25 cellular contexts compared by ENCODE assay signal in the genomic region with DNA sequence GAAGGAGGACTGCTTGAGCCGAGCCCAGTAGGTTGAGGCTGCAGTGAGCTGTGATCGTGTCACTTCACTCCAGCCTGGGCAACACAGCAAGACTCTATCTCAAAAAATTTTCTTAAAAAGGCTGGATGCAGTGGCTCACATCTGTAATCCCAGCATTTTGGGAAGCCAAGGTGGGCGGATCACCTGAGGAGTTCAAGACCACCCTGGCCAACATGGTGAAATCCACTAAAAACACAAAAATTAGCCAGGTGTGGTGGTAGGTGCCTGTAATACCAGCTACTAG. TPM values are rescaled to one million over a fixed set of nuclear protein-coding genes. Genes with fewer than 3 reads are reported as not detected.
DNase-seq lines count a peak whose midpoint lies in the region; ATAC-seq, FAIRE-seq and TF ChIP-seq lines count a peak whose summit lies in the region.
"Had no signal": no experiment of that assay in that cellular context is flagged by ENCODE, and none has a peak within 500 bp of the region (broad histone marks: within the 10 kb centered on the region; RNA-seq: fewer than 3 reads in every experiment).

No MANE protein-coding gene starts in this region.

- peaks cover 87% of the 10 kb centered on the region for H3K4me1 ChIP-seq in OCI-LY1 (ENCODE audit: insufficient read depth, low read length, severe bottlenecking)
- H3K4me1 ChIP-seq in K562 (replicated peaks in 1 of 2; ENCODE audit: control insufficient read depth in 2 of 2, insufficient read depth in 2 of 2, low read length in 2 of 2): peaks cover 4 to 8% of the 10 kb centered on the region in 2 experiments; a peak in 4 of 5 replicates
- peaks cover 0 to 3% of the 10 kb centered on the region in 2 experiments for H3K4me1 ChIP-seq in trophoblast cell (ENCODE audit: control insufficient read depth in 1 of 2, insufficient read depth in 2 of 2, low read length in 2 of 2)

- no peak overlapping the region for H4K8ac ChIP-seq in trophoblast cell (ENCODE audit: low read depth, low read length)

- H3K36me3 ChIP-seq in OCI-LY1 (ENCODE audit: insufficient read depth, low read length) (no peaks in the 10 kb centered on the region), K562 (ENCODE audit: control insufficient read depth, insufficient read depth, low read length) (no peaks in the 10 kb centered on the region), trophoblast cell (ENCODE audit: control insufficient read depth in 1 of 2, insufficient read depth in 2 of 2, low read length in 2 of 2) (no peaks in the 10 kb centered on the region)

- no peak for ATAC-seq in activated CD8-positive, alpha-beta memory T cell treated with anti-CD3 and anti-CD28 coated beads, Interleukin-2, amount 10 ng/mL, durations not matched to agents 7 days and 5 days
- ATAC-seq in K562: no peak
- ATAC-seq in stimulated activated effector memory CD8-positive, alpha-beta T cell treated with anti-CD3 and anti-CD28 coated beads, Interleukin-12 subunit alpha, Interleukin-12 subunit beta, amount 100 ng/mL, for 72 hours: no peak
- ATAC-seq: A549; CD8-positive, alpha-beta T cell; GM12878 had no signal

- no peaks in the 10 kb centered on the region for H3K79me2 ChIP-seq in OCI-LY1 (ENCODE audit: insufficient read depth, low read length)
- H3K79me2 ChIP-seq in K562 (ENCODE audit: control insufficient read depth, insufficient read depth, low read length): no peaks in the 10 kb centered on the region
- H3K79me2 ChIP-seq in trophoblast cell (ENCODE audit: control insufficient read depth, insufficient read depth, low read length, poor library complexity): no peaks in the 10 kb centered on the region

- H2BK120ac ChIP-seq in trophoblast cell (ENCODE audit: insufficient read depth, low read length, poor library complexity): no peak overlapping the region

- no peak for FAIRE-seq in K562 (lab: Jason Lieb, UNC)
- FAIRE-seq: A549, D721Med, GM12878, GM12892, GM18507 had no signal

- peak; percentile 13 for DNase-seq in activated CD8-positive, alpha-beta memory T cell treated with anti-CD3 and anti-CD28 coated beads for 24 hours
- no peak for DNase-seq in activated CD8-positive, alpha-beta memory T cell treated with anti-CD3 and anti-CD28 coated beads, Interleukin-2, amount 10 ng/mL, durations not matched to agents 7 days and 5 days
- DNase-seq in K562 (ENCODE audit: extremely low read depth in 1 of 4, low spot score in 3 of 4) (no peak), trophoblast cell (no peak), ureter (ENCODE audit: low spot score) (no peak)
- DNase-seq in stimulated activated effector memory CD8-positive, alpha-beta T cell treated with anti-CD3 and anti-CD28 coated beads, Interleukin-12 subunit alpha, Interleukin-12 subunit beta, amount 100 ng/mL, for 72 hours (ENCODE audit: low spot score in 2 of 2): no peak
- DNase-seq in activated naive CD4-positive, alpha-beta T cell treated with anti-CD3 and anti-CD28 coated beads, Interleukin-2, amount 10 ng/mL, durations not matched to agents 7 days and 5 days: no peak
- DNase-seq: AML-193; Caco-2; Calu3; CD4-positive, alpha-beta T cell; CD8-positive, alpha-beta T cell; DMS79 treated with DMSO at 0.1 percent for 48 hours; EL; GDM1 had no signal

- in situ Hi-C loops in K562 (cut with MboI): no loop called here

- no peak overlapping the region for H2AK5ac ChIP-seq in trophoblast cell (ENCODE audit: low read length)

- H3K9me1 ChIP-seq in K562 (ENCODE audit: control insufficient read depth, insufficient read depth, low read length): no peaks in the 10 kb centered on the region

- POLR2A ChIA-PET in K562 (lab: Yijun Ruan, JAX): no interaction called here

- H3K9me3 Mint-ChIP-seq in activated CD8-positive, alpha-beta memory T cell treated with anti-CD3 and anti-CD28 coated beads, Interleukin-2, amount 10 ng/mL, durations not matched to agents 7 days and 5 days (ENCODE audit: low read depth): no peaks in the 10 kb centered on the region
- no peaks in the 10 kb centered on the region for H3K9me3 Mint-ChIP-seq in stimulated activated effector memory CD8-positive, alpha-beta T cell treated with anti-CD3 and anti-CD28 coated beads, Interleukin-12 subunit alpha, Interleukin-12 subunit beta, amount 100 ng/mL, for 72 hours
- H3K9me3 Mint-ChIP-seq in activated naive CD4-positive, alpha-beta T cell treated with anti-CD3 and anti-CD28 coated beads, Interleukin-2, amount 10 ng/mL, durations not matched to agents 7 days and 5 days: no peaks in the 10 kb centered on the region
- H3K9me3 Mint-ChIP-seq: CD4-positive, alpha-beta T cell; CD8-positive, alpha-beta T cell had no signal

- no peak overlapping the region for H3K18ac ChIP-seq in trophoblast cell (ENCODE audit: low read length)

- H3K9me3 ChIP-seq in OCI-LY1 (ENCODE audit: low read length) (no peaks in the 10 kb centered on the region), K562 (replicated peaks; ENCODE audit: control insufficient read depth, insufficient read depth, low read depth, low read length) (no peaks in the 10 kb centered on the region), trophoblast cell (ENCODE audit: insufficient read depth, low read depth, low read length) (no peaks in the 10 kb centered on the region)
- H3K9me3 ChIP-seq: A549; BLaER1 treated with 17β-estradiol and CSF1 and Interleukin-3, amounts not matched to agents 10 nM and 100 nM; Caco-2 had no signal

- H3F3A ChIP-seq in OCI-LY1 (ENCODE audit: insufficient read depth, low read length): no peaks in the 10 kb centered on the region; the same call in 1 of the 2 replicates

- no peak overlapping the region for H3K4me3 Mint-ChIP-seq in activated CD8-positive, alpha-beta memory T cell treated with anti-CD3 and anti-CD28 coated beads, Interleukin-2, amount 10 ng/mL, durations not matched to agents 7 days and 5 days
- no peak overlapping the region for H3K4me3 Mint-ChIP-seq in stimulated activated effector memory CD8-positive, alpha-beta T cell treated with anti-CD3 and anti-CD28 coated beads, Interleukin-12 subunit alpha, Interleukin-12 subunit beta, amount 100 ng/mL, for 72 hours
- no peak overlapping the region for H3K4me3 Mint-ChIP-seq in activated naive CD4-positive, alpha-beta T cell treated with anti-CD3 and anti-CD28 coated beads, Interleukin-2, amount 10 ng/mL, durations not matched to agents 7 days and 5 days
- H3K4me3 Mint-ChIP-seq: B cell; CD4-positive, alpha-beta T cell; CD8-positive, alpha-beta T cell had no signal

- CTCF ChIA-PET in activated CD8-positive, alpha-beta memory T cell treated with anti-CD3 and anti-CD28 coated beads, Interleukin-2, amount 10 ng/mL, durations not matched to agents 7 days and 5 days (lab: Charles Lee): no interaction called here
- CTCF ChIA-PET in K562 (lab: Yijun Ruan, JAX; ENCODE audit: low intra/inter-chr PET ratio): no interaction called here
- CTCF ChIA-PET in activated naive CD4-positive, alpha-beta T cell treated with anti-CD3 and anti-CD28 coated beads, Interleukin-2, amount 10 ng/mL, durations not matched to agents 7 days and 5 days (lab: Charles Lee): no interaction called here

- H3K27me3 ChIP-seq in OCI-LY1 (ENCODE audit: insufficient read depth, low read length): no peaks in the 10 kb centered on the region
- no peaks in the 10 kb centered on the region for H3K27me3 ChIP-seq in K562 (ENCODE audit: control insufficient read depth in 2 of 2, insufficient read depth in 2 of 2, low read length in 2 of 2)
- no peaks in the 10 kb centered on the region for H3K27me3 ChIP-seq in trophoblast cell (ENCODE audit: insufficient read depth, low read length)

- H4K20me1 ChIP-seq in OCI-LY1 (ENCODE audit: insufficient read depth, low read length): no peaks in the 10 kb centered on the region
- H4K20me1 ChIP-seq in K562 (replicated peaks; ENCODE audit: control insufficient read depth, insufficient read depth, low read length): no peaks in the 10 kb centered on the region
- H4K20me1 ChIP-seq: BLaER1 treated with 17β-estradiol and CSF1 and Interleukin-3, amounts not matched to agents 10 nM and 100 nM had no signal

- TF ChIP-seq CTCF in OCI-LY1 (IDR thresholded peaks at IDR 0.05; ENCODE audit: low read length): no peak
- TF ChIP-seq CTCF in K562 (IDR thresholded peaks at IDR 0.05 in 2 of 3, conservative IDR thresholded peaks at IDR 0.05 in 1 of 3; ENCODE audit: insufficient read depth in 2 of 3, low read depth in 1 of 3, low read length in 3 of 3): no peak

- no peaks in the 10 kb centered on the region for H3K27me3 Mint-ChIP-seq in activated CD8-positive, alpha-beta memory T cell treated with anti-CD3 and anti-CD28 coated beads, Interleukin-2, amount 10 ng/mL, durations not matched to agents 7 days and 5 days
- no peaks in the 10 kb centered on the region for H3K27me3 Mint-ChIP-seq in activated naive CD4-positive, alpha-beta T cell treated with anti-CD3 and anti-CD28 coated beads, Interleukin-2, amount 10 ng/mL, durations not matched to agents 7 days and 5 days
- H3K27me3 Mint-ChIP-seq: B cell; CD4-positive, alpha-beta T cell had no signal

- H2BK12ac ChIP-seq in trophoblast cell (ENCODE audit: low read length): peak overlapping the region; percentile 58

- no peak overlapping the region for H4K12ac ChIP-seq in trophoblast cell (ENCODE audit: low read depth, low read length)

- peak overlapping the region; percentile 12; the same call in 1 of the 2 replicates for H3K9ac ChIP-seq in OCI-LY1 (ENCODE audit: low read length)
- H3K9ac ChIP-seq in K562 (ENCODE audit: insufficient read depth in 1 of 2, low read depth in 2 of 2, low read length in 2 of 2): no peak overlapping the region
- H3K9ac ChIP-seq in trophoblast cell (ENCODE audit: low read length): no peak overlapping the region
- H3K9ac ChIP-seq: BLaER1 treated with 17β-estradiol and CSF1 and Interleukin-3, amounts not matched to agents 10 nM and 100 nM had no signal

- H3K79me1 ChIP-seq in trophoblast cell (ENCODE audit: low read length): peaks cover 12% of the 10 kb centered on the region

- H3K4me1 Mint-ChIP-seq in activated CD8-positive, alpha-beta memory T cell treated with anti-CD3 and anti-CD28 coated beads, Interleukin-2, amount 10 ng/mL, durations not matched to agents 7 days and 5 days: peaks cover 7% of the 10 kb centered on the region
- no peaks in the 10 kb centered on the region for H3K4me1 Mint-ChIP-seq in stimulated activated effector memory CD8-positive, alpha-beta T cell treated with anti-CD3 and anti-CD28 coated beads, Interleukin-12 subunit alpha, Interleukin-12 subunit beta, amount 100 ng/mL, for 72 hours
- H3K4me1 Mint-ChIP-seq in activated naive CD4-positive, alpha-beta T cell treated with anti-CD3 and anti-CD28 coated beads, Interleukin-2, amount 10 ng/mL, durations not matched to agents 7 days and 5 days: peaks cover 7% of the 10 kb centered on the region

- H4K91ac ChIP-seq in trophoblast cell (ENCODE audit: low read depth, low read length): no peak overlapping the region

- no peak overlapping the region for H3K27ac Mint-ChIP-seq in activated CD8-positive, alpha-beta memory T cell treated with anti-CD3 and anti-CD28 coated beads, Interleukin-2, amount 10 ng/mL, durations not matched to agents 7 days and 5 days
- H3K27ac Mint-ChIP-seq in stimulated activated effector memory CD8-positive, alpha-beta T cell treated with anti-CD3 and anti-CD28 coated beads, Interleukin-12 subunit alpha, Interleukin-12 subunit beta, amount 100 ng/mL, for 72 hours: no peak overlapping the region
- no peak overlapping the region for H3K27ac Mint-ChIP-seq in activated naive CD4-positive, alpha-beta T cell treated with anti-CD3 and anti-CD28 coated beads, Interleukin-2, amount 10 ng/mL, durations not matched to agents 7 days and 5 days
- H3K27ac Mint-ChIP-seq: B cell; CD4-positive, alpha-beta T cell; CD8-positive, alpha-beta T cell had no signal

- H3K9me2 ChIP-seq in OCI-LY1 (ENCODE audit: low read depth, low read length): no peaks in the 10 kb centered on the region

- BruUV-seq in K562 (replicated peaks; lab: Mats Ljungman, UMichigan): no TSS peak

- H2BK5ac ChIP-seq in trophoblast cell (ENCODE audit: low read depth, low read length, poor library complexity): no peak overlapping the region

- no peak overlapping the region for H3K14ac ChIP-seq in trophoblast cell (ENCODE audit: low read length)

- TF ChIP-seq RAD21 in K562 (CRISPR knock-in tag; conservative IDR thresholded peaks at IDR 0.05 in 1 of 2, IDR thresholded peaks at IDR 0.05 in 1 of 2): no peak

- WGBS in K562 (ENCODE audit: insufficient coverage, low coverage, missing lambda C conversion rate): 31% methylated on average over 2 of the region's 3 CpGs
- WGBS in trophoblast cell (ENCODE audit: extremely low coverage, insufficient coverage, insufficient read length): no CpG with 5 or more reads among the region's 3 CpGs

- no peaks in the 10 kb centered on the region for H3K36me3 Mint-ChIP-seq in activated CD8-positive, alpha-beta memory T cell treated with anti-CD3 and anti-CD28 coated beads, Interleukin-2, amount 10 ng/mL, durations not matched to agents 7 days and 5 days
- no peaks in the 10 kb centered on the region for H3K36me3 Mint-ChIP-seq in stimulated activated effector memory CD8-positive, alpha-beta T cell treated with anti-CD3 and anti-CD28 coated beads, Interleukin-12 subunit alpha, Interleukin-12 subunit beta, amount 100 ng/mL, for 72 hours
- no peaks in the 10 kb centered on the region for H3K36me3 Mint-ChIP-seq in activated naive CD4-positive, alpha-beta T cell treated with anti-CD3 and anti-CD28 coated beads, Interleukin-2, amount 10 ng/mL, durations not matched to agents 7 days and 5 days
- H3K36me3 Mint-ChIP-seq: CD8-positive, alpha-beta T cell had no signal

- intact Hi-C loops in K562 (cut with micrococcal nuclease): no loop called here

- no peak overlapping the region for H3K4me3 ChIP-seq in OCI-LY1 (ENCODE audit: low read depth, low read length, poor library complexity, severe bottlenecking)
- no peak overlapping the region for H3K4me3 ChIP-seq in K562
- H3K4me3 ChIP-seq in trophoblast cell (ENCODE audit: low read depth, low read length): no peak overlapping the region
- H3K4me3 ChIP-seq: A549; BLaER1 treated with 17β-estradiol and CSF1 and Interleukin-3, amounts not matched to agents 10 nM and 100 nM; GM12878 had no signal

- H3K4ac ChIP-seq in trophoblast cell (ENCODE audit: low read depth, low read length): no peak overlapping the region

- no peak for TF ChIP-seq POLR2A in K562 (conservative IDR thresholded peaks at IDR 0.05)

- H2AFZ ChIP-seq in OCI-LY1 (ENCODE audit: low read length): no peak overlapping the region
- no peak overlapping the region for H2AFZ ChIP-seq in K562 (ENCODE audit: low read depth, low read length)
- no peak overlapping the region for H2AFZ ChIP-seq in trophoblast cell (ENCODE audit: insufficient read depth, low read length, poor library complexity)

- H3K4me2 ChIP-seq in OCI-LY1 (ENCODE audit: low read length) (no peak overlapping the region), K562 (ENCODE audit: insufficient read depth, low read length) (no peak overlapping the region), trophoblast cell (ENCODE audit: low read length) (no peak overlapping the region)
- H3K4me2 ChIP-seq: A549 had no signal

- no peak overlapping the region for H3K23ac ChIP-seq in trophoblast cell (ENCODE audit: low read length)

- TF ChIP-seq EP300 in K562 (IDR thresholded peaks at IDR 0.05; ENCODE audit: low read length): no peak

- H3K27ac ChIP-seq in OCI-LY1 (ENCODE audit: low read depth, low read length, poor library complexity, severe bottlenecking): peak overlapping the region; percentile 95
- H3K27ac ChIP-seq in K562 (ENCODE audit: extremely low read depth, low read depth, low read length): no peak overlapping the region
- H3K27ac ChIP-seq in trophoblast cell (ENCODE audit: low read depth, low read length): no peak overlapping the region
- H3K27ac ChIP-seq: 22Rv1, A549, C4-2B had no signal

RNA-seq across cellular contexts. Expression of gene MDM2, which starts 17.1 kb away (rescaled TPM):
- 100 to 1,000 TPM; 235 to 253 TPM for total RNA-seq in activated CD8-positive, alpha-beta memory T cell treated with anti-CD3 and anti-CD28 coated beads, Interleukin-2, amount 10 ng/mL, durations not matched to agents 7 days and 5 days
- 137 and 269 TPM in 2 replicates for total RNA-seq in K562 (2011; cell fraction: chromatin; rRNA removed; ENCODE audit: low replicate concordance)
- total RNA-seq in K562 (2011; cell fraction: nucleolus; rRNA removed): 93.4 and 96.3 TPM in 2 replicates
- total RNA-seq in K562 (2011; cell fraction: nucleoplasm; rRNA removed): 70.5 and 93.0 TPM in 2 replicates
- total RNA-seq in K562 (2014; rRNA removed) (45.3 and 49.0 TPM in 2 replicates), K562 (2014; rRNA removed; fragmentation: Illumina TruSeq; extraction: Trizol) (99.2 and 135 TPM in 2 replicates), K562 (2015; rRNA removed; fragmentation: Illumina TruSeq; extraction: Trizol) (70.0 and 74.0 TPM in 2 replicates), K562 (2021) (90.8 and 100 TPM in 2 replicates), ureter (140 TPM)
- polyA plus RNA-seq in K562 (2011; rRNA removed) (28.6 and 31.0 TPM in 2 replicates), K562 (2014; fragmentation: Illumina TruSeq; extraction: Trizol) (31.0 and 33.3 TPM in 2 replicates), K562 (2014; fragmentation: Nextera tagmentation; extraction: Ambion mirVana) (10 to 100 TPM; 13.6 to 21.8 TPM), K562 (2014; rRNA removed) (47.5 and 57.7 TPM in 2 replicates)
- polyA plus RNA-seq in K562 (2011; cell fraction: cytosol; rRNA removed): 10.2 and 10.8 TPM in 2 replicates
- 15.5 and 18.7 TPM in 2 replicates for polyA plus RNA-seq in K562 (2011; cell fraction: nucleus; rRNA removed)
- polyA plus RNA-seq in K562 (2012): 13.6 and 19.8 TPM in 2 replicates
- polyA minus RNA-seq in K562 (2011; rRNA and poly(A)+ RNA removed): 157 and 236 TPM in 2 replicates
- 51.0 and 56.2 TPM in 2 replicates for polyA minus RNA-seq in K562 (2011; cell fraction: cytosol; rRNA and poly(A)+ RNA removed)
- 73.0 and 111 TPM in 2 replicates for polyA minus RNA-seq in K562 (2011; cell fraction: nucleus; rRNA and poly(A)+ RNA removed)
- polyA plus RNA-seq in trophoblast cell (2013): 194 and 207 TPM in 2 replicates

RNA-seq across cellular contexts. Expression of gene SLC35E3, which starts 44.9 kb away (rescaled TPM):
- total RNA-seq in activated CD8-positive, alpha-beta memory T cell treated with anti-CD3 and anti-CD28 coated beads, Interleukin-2, amount 10 ng/mL, durations not matched to agents 7 days and 5 days: 10 to 100 TPM; 10.3 to 10.8 TPM
- 9.7 and 14.4 TPM in 2 replicates for total RNA-seq in K562 (2011; cell fraction: chromatin; rRNA removed; ENCODE audit: low replicate concordance)
- total RNA-seq in K562 (2011; cell fraction: nucleolus; rRNA removed): 3.7 and 5.9 TPM in 2 replicates
- 9.1 and 23.2 TPM in 2 replicates for total RNA-seq in K562 (2011; cell fraction: nucleoplasm; rRNA removed)
- total RNA-seq in K562 (2014; rRNA removed) (0.73 and 1.2 TPM in 2 replicates), K562 (2014; rRNA removed; fragmentation: Illumina TruSeq; extraction: Trizol) (3.8 and 5.3 TPM in 2 replicates), K562 (2015; rRNA removed; fragmentation: Illumina TruSeq; extraction: Trizol) (3.4 and 4.1 TPM in 2 replicates), K562 (2021) (5.1 and 5.9 TPM in 2 replicates), ureter (13.4 TPM)
- polyA plus RNA-seq in K562 (2011; rRNA removed) (5.8 and 6.6 TPM in 2 replicates), K562 (2014; fragmentation: Illumina TruSeq; extraction: Trizol) (4.1 and 4.5 TPM in 2 replicates), K562 (2014; fragmentation: Nextera tagmentation; extraction: Ambion mirVana) (1 to 10 TPM; 3.5 to 3.8 TPM), K562 (2014; rRNA removed) (3.4 and 4.1 TPM in 2 replicates)
- 3.0 and 3.8 TPM in 2 replicates for polyA plus RNA-seq in K562 (2011; cell fraction: cytosol; rRNA removed)
- 5.2 and 7.3 TPM in 2 replicates for polyA plus RNA-seq in K562 (2011; cell fraction: nucleus; rRNA removed)
- 4.6 and 4.8 TPM in 2 replicates for polyA plus RNA-seq in K562 (2012)
- 1.8 and 6.4 TPM in 2 replicates for polyA minus RNA-seq in K562 (2011; rRNA and poly(A)+ RNA removed)
- polyA minus RNA-seq in K562 (2011; cell fraction: cytosol; rRNA and poly(A)+ RNA removed): 1.3 and 4.0 TPM in 2 replicates
- polyA minus RNA-seq in K562 (2011; cell fraction: nucleus; rRNA and poly(A)+ RNA removed): 1.1 and 2.2 TPM in 2 replicates
- 5.2 and 5.3 TPM in 2 replicates for polyA plus RNA-seq in trophoblast cell (2013)
